8 cellular contexts compared by ENCODE assay signal in the genomic region with DNA sequence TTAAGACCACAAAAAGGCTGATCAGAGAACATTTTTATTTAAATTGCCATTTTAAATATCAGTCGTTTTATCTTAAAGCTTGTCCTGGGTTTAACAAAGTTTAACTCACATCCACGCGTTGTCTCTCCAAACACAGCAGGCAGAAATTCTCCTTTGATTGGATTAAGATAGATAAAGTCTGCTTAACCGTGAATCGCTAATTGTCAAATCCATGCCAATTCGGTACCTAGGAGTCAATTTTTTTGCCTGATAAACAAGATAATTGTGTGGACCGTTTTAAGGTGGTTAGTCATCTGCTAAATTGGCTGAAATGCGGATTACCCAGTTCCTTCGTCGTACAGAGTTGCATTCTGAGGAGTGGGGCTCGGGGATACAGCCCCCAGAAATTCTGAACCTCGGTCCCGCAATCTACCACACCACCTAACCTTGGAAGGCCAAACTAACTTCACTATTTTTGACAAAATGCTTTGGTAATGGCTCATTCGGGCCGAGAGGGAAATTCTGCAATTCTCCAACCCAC. TPM values are rescaled to one million over a fixed set of nuclear protein-coding genes. Genes with fewer than 3 reads are reported as not detected.
DNase-seq lines count a peak whose midpoint lies in the region; ATAC-seq and TF ChIP-seq lines count a peak whose summit lies in the region.

No MANE protein-coding gene starts in this region.

- ATAC-seq in activated B cell treated with CpG ODN at 0.5 μM for 24 hours (ENCODE audit: low read depth) (no peak), HG03135 (IDR thresholded peaks at IDR 0.05; ENCODE audit: unreplicated experiment) (no peak)

- CTCF ChIA-PET in activated B cell treated with CpG ODN at 0.5 μM for 24 hours (lab: Charles Lee) = no interaction called here

- no peaks in the 10 kb centered on the region for H3K9me3 ChIP-seq in hepatocyte (ENCODE audit: low read depth)
- H3K9me3 ChIP-seq in spleen = no peaks in the 10 kb centered on the region

- peaks cover 32% of the 10 kb centered on the region for H3K36me3 Mint-ChIP-seq in T-helper 2 cell treated with Interferon-gamma antibody and Interleukin-4, amounts not matched to agents 5 μg/mL and 100 μg/mL, for 36 hours (ENCODE audit: low read depth)
- H3K36me3 Mint-ChIP-seq in activated B cell treated with CpG ODN at 0.5 μM for 24 hours (ENCODE audit: low read depth) = peaks cover 38% of the 10 kb centered on the region

- H3K4me3 Mint-ChIP-seq in T-helper 2 cell treated with Interferon-gamma antibody and Interleukin-4, amounts not matched to agents 5 μg/mL and 100 μg/mL, for 36 hours = peak overlapping the region; percentile 99
- peak overlapping the region; percentile 97 for H3K4me3 Mint-ChIP-seq in activated B cell treated with CpG ODN at 0.5 μM for 24 hours

- H4K20me1 ChIP-seq in hepatocyte (ENCODE audit: insufficient read depth, poor library complexity, severe bottlenecking) = peaks cover 31% of the 10 kb centered on the region

- no peak for DNase-seq in T-helper 2 cell treated with Interferon-gamma antibody and Interleukin-4, amounts not matched to agents 5 μg/mL and 100 μg/mL, for 36 hours (ENCODE audit: low spot score)
- DNase-seq in T-helper 2 cell = no peak
- DNase-seq in activated B cell treated with CpG ODN at 0.5 μM for 24 hours = no peak
- no peak for DNase-seq in hepatocyte (ENCODE audit: low spot score)
- DNase-seq in spleen = no peak
- DNase-seq in activated CD8-positive, alpha-beta memory T cell treated with anti-CD3 and anti-CD28 coated beads, Interleukin-2, amount 50 U/mL, for 4 hours = no peak
- no peak for DNase-seq in islet precursor cell

- 27% methylated on average over 15 of the region's 15 CpGs for WGBS in hepatocyte (ENCODE audit: low lambda C conversion rate, missing lambda C conversion rate)
- WGBS in spleen, 5 donors = 43 to 62% (median 53%) methylated on average over 15 of the region's 15 CpGs

- H3K4me1 Mint-ChIP-seq in T-helper 2 cell treated with Interferon-gamma antibody and Interleukin-4, amounts not matched to agents 5 μg/mL and 100 μg/mL, for 36 hours (ENCODE audit: low read depth) = peaks cover 31% of the 10 kb centered on the region
- peaks cover 33% of the 10 kb centered on the region for H3K4me1 Mint-ChIP-seq in activated B cell treated with CpG ODN at 0.5 μM for 24 hours

- H3K27ac Mint-ChIP-seq in T-helper 2 cell treated with Interferon-gamma antibody and Interleukin-4, amounts not matched to agents 5 μg/mL and 100 μg/mL, for 36 hours = peak overlapping the region; percentile 100
- peak overlapping the region; percentile 97 for H3K27ac Mint-ChIP-seq in activated B cell treated with CpG ODN at 0.5 μM for 24 hours

- H3K4me1 ChIP-seq in hepatocyte (ENCODE audit: insufficient read depth) (peaks cover 27% of the 10 kb centered on the region), spleen (peaks cover 14 to 53% (median 39%) of the 10 kb centered on the region in 6 donors)

- no peaks in the 10 kb centered on the region for H3K9me2 ChIP-seq in hepatocyte (replicated peaks; ENCODE audit: insufficient read depth)

- H3K27me3 Mint-ChIP-seq in T-helper 2 cell treated with Interferon-gamma antibody and Interleukin-4, amounts not matched to agents 5 μg/mL and 100 μg/mL, for 36 hours (ENCODE audit: low read depth) = peaks cover 20% of the 10 kb centered on the region
- peaks cover 4% of the 10 kb centered on the region for H3K27me3 Mint-ChIP-seq in activated B cell treated with CpG ODN at 0.5 μM for 24 hours

- H3K9me3 Mint-ChIP-seq in T-helper 2 cell treated with Interferon-gamma antibody and Interleukin-4, amounts not matched to agents 5 μg/mL and 100 μg/mL, for 36 hours = no peaks in the 10 kb centered on the region
- H3K9me3 Mint-ChIP-seq in activated B cell treated with CpG ODN at 0.5 μM for 24 hours = no peaks in the 10 kb centered on the region

- peak overlapping the region; percentile 85 for H3K4me2 ChIP-seq in hepatocyte

- TF ChIP-seq POLR2A in spleen (IDR thresholded peaks at IDR 0.05) = no peak

- TF ChIP-seq CTCF in activated B cell treated with CpG ODN at 0.5 μM for 24 hours (IDR thresholded peaks at IDR 0.05) (no peak), hepatocyte (IDR thresholded peaks at IDR 0.05; ENCODE audit: poor library complexity) (no peak), spleen (IDR thresholded peaks at IDR 0.05 in 8 of 11, conservative IDR thresholded peaks at IDR 0.05 in 3 of 11) (no peak)

- H3K4me3 ChIP-seq in hepatocyte (peak overlapping the region; percentile 38), spleen (peak overlapping the region; percentile 67 to 89 (median 84))

- peak overlapping the region; percentile 98 for H3K27ac ChIP-seq in hepatocyte
- peak overlapping the region; percentile 89 to 94 (median 93) for H3K27ac ChIP-seq in spleen

- H3K27me3 ChIP-seq in hepatocyte (no peaks in the 10 kb centered on the region), spleen (replicated peaks in 1 of 7) (no peaks in the 10 kb centered on the region)

- no peaks in the 10 kb centered on the region for H3K36me3 ChIP-seq in hepatocyte (replicated peaks; ENCODE audit: insufficient read depth, low read depth)
- H3K36me3 ChIP-seq in spleen = peaks cover 0 to 28% (median 16%) of the 10 kb centered on the region in 6 donors

- H2AFZ ChIP-seq in hepatocyte = peak overlapping the region; percentile 81

- intact Hi-C loops in activated B cell treated with CpG ODN at 0.5 μM for 24 hours (cut with micrococcal nuclease) = loop anchor here (1.0 to 10.0 kb wide), 9 partner anchors 21 to 1740 kb away; partner anchors contain the start of genes ANKRA2, ANKRD31, ENC1 and FCHO2
- intact Hi-C loops in spleen (cut with DNase I; ENCODE audit: low total_unique reads) = no loop called here

- peaks cover 48% of the 10 kb centered on the region for H3K79me2 ChIP-seq in hepatocyte

- POLR2A ChIA-PET in activated B cell treated with CpG ODN at 0.5 μM for 24 hours (lab: Charles Lee) = interaction anchor here (0.9 to 2.3 kb wide), 7 partner anchors 9 to 70 kb away, joined by 3 to 35 read pairs (median 4); partner anchors contain the start of genes ANKRA2, FOXD1 and UTP15

RNA-seq across cellular contexts. Expression of gene BTF3, which starts 0.6 kb away (rescaled TPM):
- total RNA-seq in activated B cell treated with CpG ODN at 0.5 μM for 24 hours = 753 and 798 TPM in 2 replicates
- 423 and 456 TPM in 2 replicates for total RNA-seq in hepatocyte
- 390 and 430 TPM in 2 replicates for polyA plus RNA-seq in hepatocyte
- 100 to 1,000 TPM; 368 to 539 (median 463) TPM for total RNA-seq in spleen
- polyA plus RNA-seq in spleen = 100 to 1,000 TPM; 689 to 914 (median 771) TPM

RNA-seq across cellular contexts. Expression of gene FOXD1, which starts 49.0 kb away (rescaled TPM):
- total RNA-seq in activated B cell treated with CpG ODN at 0.5 μM for 24 hours (0.09 and 0.10 TPM in 2 replicates), hepatocyte (0.33 and 1.6 TPM in 2 replicates), spleen (1 to 10 TPM in 1 of 7 donors, under 1 TPM in 5, not detected in 1; 0.26 to 1.1 (median 0.34) TPM)
- polyA plus RNA-seq in hepatocyte (0.75 and 1.9 TPM in 2 replicates), spleen (1 to 10 TPM in 1 of 3 donors, under 1 TPM in 2; 0.09 to 1.1 (median 0.37) TPM)
